In genomic region chr15:40245666-40246065, GRCh38 we compare ENCODE assay signal across 23 cellular contexts. TPM values are rescaled to one million over a fixed set of nuclear protein-coding genes. Genes with fewer than 3 reads are reported as not detected.
A peak's percentile ranks its signal among the peaks of the same experiment; 100 is the strongest.
DNase-seq lines count a peak whose midpoint lies in the region; ATAC-seq and TF ChIP-seq lines count a peak whose summit lies in the region.
"Had no signal": no experiment of that assay in that cellular context is flagged by ENCODE, and none has a peak within 500 bp of the region (broad histone marks: within the 10 kb centered on the region; RNA-seq: fewer than 3 reads in every experiment).

No MANE protein-coding gene starts in this region.

- H2AK5ac ChIP-seq in neuronal stem cell (ENCODE audit: low read depth, low read length), result peak overlapping the region; percentile 20

- H3K4me1 Mint-ChIP-seq in WTC11, result peaks cover 14% of the 10 kb centered on the region
- peaks cover 10% of the 10 kb centered on the region for H3K4me1 Mint-ChIP-seq in type B pancreatic cell (ENCODE audit: unreplicated experiment)
- H3K4me1 Mint-ChIP-seq: activated CD4-positive, alpha-beta T cell treated with anti-CD3 and anti-CD28 coated beads, Interleukin-2, amount 10 ng/mL, durations not matched to agents 24 days and 14 days; CD4-positive, alpha-beta memory T cell had no signal

- H3K4ac ChIP-seq in neuronal stem cell (ENCODE audit: low read length), result no peak overlapping the region

- no peak overlapping the region for H2BK12ac ChIP-seq in neuronal stem cell (ENCODE audit: low read length)

- no peak overlapping the region for H3K9ac ChIP-seq in HCT116 (ENCODE audit: low read length)
- no peak overlapping the region for H3K9ac ChIP-seq in neuronal stem cell (ENCODE audit: low read depth, low read length, poor library complexity)

- TF ChIP-seq EP300 in stomach (IDR thresholded peaks at IDR 0.05) (no peak), tibial nerve (IDR thresholded peaks at IDR 0.05) (no peak)

- no peak overlapping the region for H2BK5ac ChIP-seq in neuronal stem cell (ENCODE audit: low read length)

- no peak for TF ChIP-seq RAD21 in HCT116 (IDR thresholded peaks at IDR 0.05; ENCODE audit: low read depth)

- H2AFZ ChIP-seq in HCT116 (ENCODE audit: low read depth, low read length, poor library complexity, severe bottlenecking) (no peak overlapping the region), neuronal stem cell (ENCODE audit: low read length) (peak overlapping the region; percentile 71)

- H3K9me3 Mint-ChIP-seq in WTC11, result no peaks in the 10 kb centered on the region
- H3K9me3 Mint-ChIP-seq in type B pancreatic cell, result no peaks in the 10 kb centered on the region
- H3K9me3 Mint-ChIP-seq: activated CD4-positive, alpha-beta T cell treated with anti-CD3 and anti-CD28 coated beads, Interleukin-2, amount 10 ng/mL, durations not matched to agents 24 days and 14 days; effector memory CD8-positive, alpha-beta T cell had no signal

- TF ChIP-seq POLR2A in HCT116 (IDR thresholded peaks at IDR 0.05; ENCODE audit: borderline replicate concordance, extremely low read depth, insufficient read depth, insufficient read length), result no peak
- no peak for TF ChIP-seq POLR2A in stomach (IDR thresholded peaks at IDR 0.05)
- TF ChIP-seq POLR2A in tibial nerve (IDR thresholded peaks at IDR 0.05), result no peak

- TF ChIP-seq CTCF in HCT116 (IDR thresholded peaks at IDR 0.05 in 2 of 3, conservative IDR thresholded peaks at IDR 0.05 in 1 of 3; ENCODE audit: borderline replicate concordance in 1 of 3, insufficient read depth in 1 of 3, low read depth in 2 of 3, low read length in 2 of 3), result no peak
- TF ChIP-seq CTCF in WTC11 (IDR thresholded peaks at IDR 0.05), result no peak
- TF ChIP-seq CTCF in type B pancreatic cell (conservative IDR thresholded peaks at IDR 0.05), result no peak
- no peak for TF ChIP-seq CTCF in stomach (IDR thresholded peaks at IDR 0.05)
- TF ChIP-seq CTCF in tibial nerve (IDR thresholded peaks at IDR 0.05), result no peak

- H3K27ac ChIP-seq in HCT116 (ENCODE audit: low read depth, low read length) (no peak overlapping the region), neuronal stem cell (replicated peaks; ENCODE audit: low read length) (no peak overlapping the region), stomach (no peak overlapping the region), tibial nerve (no peak overlapping the region)
- H3K27ac ChIP-seq: neutrophil had no signal

- H2BK15ac ChIP-seq in neuronal stem cell (ENCODE audit: low read length), result no peak overlapping the region

- CTCF ChIA-PET in HCT116 (lab: Charles Lee) (no interaction called here), WTC11 (lab: Charles Lee) (interaction anchor here (1.1 to 15.1 kb wide), 8 partner anchors 13 to 186 kb away, joined by 3 to 224 read pairs (median 5); no protein-coding TSS in a partner anchor)

- H3K4me3 Mint-ChIP-seq in WTC11 (no peak overlapping the region), type B pancreatic cell (no peak overlapping the region)
- H3K4me3 Mint-ChIP-seq: activated CD4-positive, alpha-beta T cell treated with anti-CD3 and anti-CD28 coated beads, Interleukin-2, amount 10 ng/mL, durations not matched to agents 24 days and 14 days; brain; CD4-positive, alpha-beta memory T cell; effector memory CD8-positive, alpha-beta T cell had no signal

- BruUV-seq in HCT116 (replicated peaks; lab: Mats Ljungman, UMichigan), result no TSS peak

- H3K79me1 ChIP-seq in neuronal stem cell (ENCODE audit: low read depth, low read length), result no peaks in the 10 kb centered on the region

- WGBS in neuronal stem cell (ENCODE audit: extremely low coverage in 2 of 2, insufficient read length in 2 of 2, insufficient replicate concordance in 1 of 2), 2 donors, result no CpG with 5 or more reads among the region's 7 CpGs
- 80 to 91% (median 88%) methylated on average over 7 of the region's 7 CpGs for WGBS in stomach, 5 donors
- WGBS in tibial nerve, 2 donors, result 80 to 81% methylated on average over 5 to 6 of the region's 7 CpGs

- no peak overlapping the region for H3K27ac Mint-ChIP-seq in WTC11
- H3K27ac Mint-ChIP-seq in type B pancreatic cell, result peak overlapping the region; percentile 72
- H3K27ac Mint-ChIP-seq: activated CD4-positive, alpha-beta T cell treated with anti-CD3 and anti-CD28 coated beads, Interleukin-2, amount 10 ng/mL, durations not matched to agents 24 days and 14 days; brain; CD4-positive, alpha-beta memory T cell had no signal

- peak overlapping the region; percentile 25 for H3K18ac ChIP-seq in neuronal stem cell (ENCODE audit: low read length)

- H4K91ac ChIP-seq in neuronal stem cell (ENCODE audit: low read depth, low read length, poor library complexity), result no peak overlapping the region

- H3K4me2 ChIP-seq in HCT116 (ENCODE audit: low read length), result 0 out of 2 replicates have a peak overlapping the region, but pooled peaks have one; percentile 1
- H3K4me2 ChIP-seq in neuronal stem cell (ENCODE audit: insufficient read depth, low read length, poor library complexity, severe bottlenecking), result no peak overlapping the region

- H3K79me2 ChIP-seq in HCT116 (ENCODE audit: insufficient read depth, low read length), result no peaks in the 10 kb centered on the region

- H3K27me3 ChIP-seq in HCT116 (ENCODE audit: insufficient read depth, low read length), result no peaks in the 10 kb centered on the region
- H3K27me3 ChIP-seq in neuronal stem cell (ENCODE audit: control insufficient read depth in 3 of 3, insufficient read depth in 3 of 3, low read depth in 1 of 3, low read length in 3 of 3), result peaks cover 0 to 35% (median 6%) of the 10 kb centered on the region in 3 experiments
- H3K27me3 ChIP-seq in stomach, result peaks cover 0 to 7% (median 0%) of the 10 kb centered on the region in 3 donors
- no peaks in the 10 kb centered on the region for H3K27me3 ChIP-seq in tibial nerve

- ATAC-seq in HCT116, result no peak
- peak; percentile 20; the same call in 1 of the 2 replicates for ATAC-seq in WTC11
- ATAC-seq: effector memory CD8-positive, alpha-beta T cell had no signal

- no peak for DNase-seq in HCT116 (ENCODE audit: low read depth, low spot score)
- peak; percentile 12 for DNase-seq in WTC11 (ENCODE audit: low spot score)
- no peak for DNase-seq in neuronal stem cell (ENCODE audit: low spot score)
- no peak for DNase-seq in type B pancreatic cell (ENCODE audit: extremely low spot score, unreplicated experiment)
- DNase-seq in SW480 (ENCODE audit: low spot score), result no peak
- DNase-seq in stomach, result no peak
- no peak for DNase-seq in tibial nerve (ENCODE audit: low spot score in 2 of 2)
- DNase-seq: activated CD4-positive, alpha-beta T cell treated with anti-CD3 and anti-CD28 coated beads, Interleukin-2, amount 10 ng/mL, durations not matched to agents 24 days and 14 days; CD4-positive, alpha-beta memory T cell; effector memory CD8-positive, alpha-beta T cell; GF-D8; Karpas-422; kidney; NCI-H187; NCI-H345; NCI-H82; retina; SIG-M5 had no signal

- H2BK120ac ChIP-seq in neuronal stem cell (ENCODE audit: low read depth, low read length), result no peak overlapping the region

- H3K4me1 ChIP-seq in HCT116 (ENCODE audit: control insufficient read depth in 1 of 2, insufficient read depth in 2 of 2, low read length in 2 of 2) (peaks cover 0 to 25% of the 10 kb centered on the region in 2 experiments; a peak in 3 of 4 replicates), neuronal stem cell (ENCODE audit: control insufficient read depth in 2 of 2, insufficient read depth in 1 of 2, low read depth in 1 of 2, low read length in 2 of 2) (peaks cover 1 to 3% of the 10 kb centered on the region in 2 donors), stomach (peaks cover 0 to 7% (median 2%) of the 10 kb centered on the region in 4 donors), tibial nerve (peaks cover 0 to 2% (median 0%) of the 10 kb centered on the region in 4 donors)

- POLR2A ChIA-PET in HCT116 (lab: Charles Lee) (no interaction called here), WTC11 (lab: Charles Lee) (no interaction called here)

- no peak overlapping the region for H4K8ac ChIP-seq in neuronal stem cell (ENCODE audit: low read depth, low read length)

- no peaks in the 10 kb centered on the region for H3K9me2 ChIP-seq in HCT116 (ENCODE audit: insufficient read depth)

- RAD21 ChIA-PET in HCT116 (lab: Charles Lee; ENCODE audit: low non-redundant PET in 1 of 2, low total read pairs in 2 of 2, uncharacterized antibody in 2 of 2, unreplicated experiment in 2 of 2), result no interaction called here

- no peak overlapping the region for H3K14ac ChIP-seq in neuronal stem cell (ENCODE audit: low read length)

- intact Hi-C loops in HCT116 (cut with micrococcal nuclease), result no loop called here
- intact Hi-C loops in stomach (cut with DNase I; ENCODE audit: low total_unique reads), result no loop called here

- H4K20me1 ChIP-seq in HCT116 (ENCODE audit: insufficient read depth), result no peaks in the 10 kb centered on the region

- H3K36me3 ChIP-seq in HCT116 (ENCODE audit: control insufficient read depth in 1 of 2, insufficient read depth in 2 of 2, low read length in 2 of 2) (no peaks in the 10 kb centered on the region), neuronal stem cell (replicated peaks in 1 of 2; ENCODE audit: control insufficient read depth in 2 of 2, insufficient read depth in 2 of 2, low read length in 2 of 2) (no peaks in the 10 kb centered on the region), stomach (no peaks in the 10 kb centered on the region), tibial nerve (no peaks in the 10 kb centered on the region)
- H3K36me3 ChIP-seq: neutrophil had no signal

- H3K9me3 ChIP-seq in HCT116 (ENCODE audit: control insufficient read depth in 1 of 2, insufficient read depth in 1 of 2, low read depth in 1 of 2, low read length in 2 of 2) (no peaks in the 10 kb centered on the region), neuronal stem cell (replicated peaks in 1 of 2; ENCODE audit: control insufficient read depth in 2 of 2, insufficient read depth in 1 of 2, low read depth in 1 of 2, low read length in 2 of 2) (no peaks in the 10 kb centered on the region), stomach (no peaks in the 10 kb centered on the region), tibial nerve (no peaks in the 10 kb centered on the region)
- H3K9me3 ChIP-seq: neutrophil had no signal

- no peaks in the 10 kb centered on the region for H3K36me3 Mint-ChIP-seq in WTC11
- no peaks in the 10 kb centered on the region for H3K36me3 Mint-ChIP-seq in type B pancreatic cell
- H3K36me3 Mint-ChIP-seq: brain; CD4-positive, alpha-beta memory T cell had no signal

- H3K23ac ChIP-seq in neuronal stem cell (ENCODE audit: low read depth, low read length, poor library complexity), result no peak overlapping the region

- H3K27me3 Mint-ChIP-seq in WTC11 (ENCODE audit: low read depth), result peaks cover 6% of the 10 kb centered on the region; the same call in 1 of the 2 replicates
- peaks cover 12% of the 10 kb centered on the region for H3K27me3 Mint-ChIP-seq in type B pancreatic cell
- H3K27me3 Mint-ChIP-seq: CD4-positive, alpha-beta memory T cell had no signal

- H3K4me3 ChIP-seq in HCT116 (replicated peaks in 1 of 2; ENCODE audit: low read depth in 1 of 2, low read length in 2 of 2) (no peak overlapping the region), neuronal stem cell (ENCODE audit: low read length in 2 of 2) (no peak overlapping the region), stomach (no peak overlapping the region), tibial nerve (no peak overlapping the region)
- H3K4me3 ChIP-seq: lung had no signal

RNA-seq across cellular contexts. Expression of gene PAK6, which starts 6.8 kb away (rescaled TPM):
- total RNA-seq in HCT116 (2021; ENCODE audit: unreplicated experiment) (19.9 TPM), WTC11 (2021) (8.7 to 11.7 TPM (median 9.6 TPM) in 3 replicates), type B pancreatic cell (ENCODE audit: low replicate concordance) (7.8 and 21.2 TPM in 2 replicates), stomach (10 to 100 TPM in 3 of 5 donors, 1 to 10 TPM in 1, under 1 TPM in 1; under 0.01 to 91.9 (median 16.3) TPM), tibial nerve (1 to 10 TPM in 1 of 4 donors, under 1 TPM in 1, not detected in 2; 0.84 to 2.0 TPM)
- polyA plus RNA-seq in HCT116 (2012), result 17.3 and 17.9 TPM in 2 replicates
- 0.36 TPM for polyA plus RNA-seq in neuronal stem cell (2013, experiment 1 of 2)
- polyA plus RNA-seq in neuronal stem cell (2013, experiment 2 of 2), result 0.37 TPM
- 1 to 10 TPM; 1.8 to 7.7 (median 4.7) TPM for polyA plus RNA-seq in stomach

RNA-seq across cellular contexts. Expression of gene ANKRD63, which starts 37.2 kb away (rescaled TPM):
- total RNA-seq in HCT116 (2021; ENCODE audit: unreplicated experiment) (0.89 TPM), WTC11 (2021) (1.2 to 1.7 TPM (median 1.4 TPM) in 3 replicates), type B pancreatic cell (ENCODE audit: low replicate concordance) (0.98 and 1.5 TPM in 2 replicates), stomach (under 1 TPM in 1 of 5 donors, not detected in 4; 0.37 TPM), tibial nerve (not detected)
- polyA plus RNA-seq in HCT116 (2012), result 0.18 and 0.25 TPM in 2 replicates
- polyA plus RNA-seq in neuronal stem cell (2013, experiment 1 of 2), result not detected
- not detected for polyA plus RNA-seq in neuronal stem cell (2013, experiment 2 of 2)
- polyA plus RNA-seq in stomach, result not detected
- total RNA-seq: activated CD4-positive, alpha-beta T cell treated with anti-CD3 and anti-CD28 coated beads, Interleukin-2, amount 10 ng/mL, durations not matched to agents 24 days and 14 days; CD4-positive, alpha-beta memory T cell; kidney; lung; OCI-LY7; T-helper 1 cell treated with Interleukin-12 subunit alpha and Interleukin-12 subunit beta and Interleukin-4 antibody, amounts not matched to agents 30 ng/mL and 1 ng/mL, for 36 hours had no signal
- polyA plus RNA-seq: CD4-positive, alpha-beta memory T cell; lung had no signal
